9 cellular contexts compared by ENCODE assay signal in the genomic region with DNA sequence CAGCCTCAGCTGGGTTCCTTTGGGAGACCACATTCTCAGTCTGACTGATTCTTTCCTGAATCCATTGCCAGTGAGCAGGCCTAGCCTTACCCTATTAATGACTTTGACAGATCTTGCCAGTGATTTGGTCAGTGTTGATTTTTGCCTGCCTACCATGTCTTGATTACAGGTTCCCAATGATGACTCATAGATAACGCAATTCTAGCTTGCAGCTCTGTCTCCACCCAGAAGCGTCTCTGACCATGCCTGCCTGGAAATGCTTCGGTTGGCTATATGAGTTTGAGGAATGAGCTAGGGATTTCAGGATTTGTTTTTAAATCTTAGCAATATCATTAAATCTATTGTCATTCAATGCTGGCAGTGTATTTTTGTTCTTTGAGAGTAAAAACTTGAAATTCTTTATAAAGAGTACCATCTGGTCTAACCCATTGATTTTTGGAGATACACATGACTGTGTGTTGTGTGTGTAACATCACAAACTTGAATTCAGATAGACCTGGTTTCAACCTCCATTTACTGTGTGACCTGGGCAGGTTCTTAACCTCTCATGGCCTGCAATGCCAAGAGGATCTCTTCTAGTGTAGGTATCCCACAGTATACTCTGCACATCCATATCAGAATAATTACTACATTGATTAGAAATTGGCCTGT. TPM values are rescaled to one million over a fixed set of nuclear protein-coding genes. Genes with fewer than 3 reads are reported as not detected.
DNase-seq lines count a peak whose midpoint lies in the region; ATAC-seq, FAIRE-seq and TF ChIP-seq lines count a peak whose summit lies in the region.
"Had no signal": no experiment of that assay in that cellular context is flagged by ENCODE, and none has a peak within 500 bp of the region (broad histone marks: within the 10 kb centered on the region; RNA-seq: fewer than 3 reads in every experiment).

No MANE protein-coding gene starts in this region.

- no TSS peak for BruUV-seq in HepG2 (replicated peaks; lab: Mats Ljungman, UMichigan)

- no peak for TF ChIP-seq CTCF in HepG2 (CRISPR knock-in tag; IDR thresholded peaks at IDR 0.05)

- no peak for TF ChIP-seq EP300 in HepG2 (IDR thresholded peaks at IDR 0.05; ENCODE audit: low read depth in 2 of 2, low read length in 2 of 2)
- TF ChIP-seq EP300 in HepG2 (CRISPR knock-in tag; IDR thresholded peaks at IDR 0.05; ENCODE audit: borderline replicate concordance): no peak

- no peak for ATAC-seq in HepG2
- ATAC-seq in HG02840 (IDR thresholded peaks at IDR 0.05; ENCODE audit: low FRiP score, unreplicated experiment): no peak

- in situ Hi-C loops in HepG2 (cut with HindIII; ENCODE audit: extremely low pct_ligation_motif_present, low pct_unique_long_range_greater_than_20kb): no loop called here

- no peak for FAIRE-seq in HepG2 (lab: Jason Lieb, UNC)

- no peaks in the 10 kb centered on the region for H3K36me3 ChIP-seq in HepG2 (replicated peaks in 1 of 2; ENCODE audit: control insufficient read depth in 1 of 2, insufficient read depth in 2 of 2, low read length in 2 of 2)

- no peak overlapping the region for H2AFZ ChIP-seq in HepG2 (ENCODE audit: low read length)

- H3K4me2 ChIP-seq in HepG2 (ENCODE audit: low read depth, low read length): no peak overlapping the region

- no peak overlapping the region for H3K27ac ChIP-seq in HepG2 (ENCODE audit: extremely low read length, insufficient read depth, low read length)

- CTCF ChIA-PET in HepG2 (lab: Yijun Ruan, JAX; ENCODE audit: low intra/inter-chr PET ratio, low total read pairs): no interaction called here

- POLR2A ChIA-PET in HepG2 (lab: Yijun Ruan, JAX): no interaction called here

- TF ChIP-seq RAD21 in HepG2 (CRISPR knock-in tag; IDR thresholded peaks at IDR 0.05): no peak

- intact Hi-C loops in HepG2 (cut with micrococcal nuclease; ENCODE audit: unreplicated experiment): no loop called here

- no peaks in the 10 kb centered on the region for H3K4me1 ChIP-seq in HepG2 (ENCODE audit: insufficient read depth, low read length)

- 95% methylated on average over 3 of the region's 3 CpGs for WGBS in HepG2 (ENCODE audit: low lambda C conversion rate)

- no peak for TF ChIP-seq POLR2A in HepG2 (IDR thresholded peaks at IDR 0.05; ENCODE audit: insufficient read depth in 1 of 2, low read depth in 2 of 2, low read length in 2 of 2)

- H3K9ac ChIP-seq in HepG2 (ENCODE audit: insufficient read depth, low read depth, low read length): no peak overlapping the region

- H3K4me3 ChIP-seq in HepG2 (replicated peaks in 1 of 3; ENCODE audit: insufficient read depth in 1 of 3, low read depth in 2 of 3, low read length in 3 of 3): no peak overlapping the region

- H4K20me1 ChIP-seq in HepG2 (ENCODE audit: insufficient read depth, low read length): no peaks in the 10 kb centered on the region

- H3K27me3 ChIP-seq in HepG2 (ENCODE audit: control insufficient read depth in 1 of 2, insufficient read depth in 2 of 2, low read length in 2 of 2): no peaks in the 10 kb centered on the region

- no peaks in the 10 kb centered on the region for H3K79me2 ChIP-seq in HepG2 (ENCODE audit: insufficient read depth, low read length)

- no peaks in the 10 kb centered on the region for H3K9me3 ChIP-seq in HepG2 (ENCODE audit: low read length)

- DNase-seq in COLO829 (ENCODE audit: low spot score): peak; percentile 11
- DNase-seq in LHCN-M2 (ENCODE audit: low read depth): peak; percentile 65
- peak; percentile 66 for DNase-seq in astrocyte of the hippocampus (ENCODE audit: low read depth, low spot score)
- peak; percentile 25 for DNase-seq in HepG2 (ENCODE audit: low spot score)
- DNase-seq in OCI-M2 (lab: John Stamatoyannopoulos, UW; ENCODE audit: unreplicated experiment): no peak
- no peak for DNase-seq in globus pallidus (ENCODE audit: low spot score)
- DNase-seq in DMS 273 (lab: John Stamatoyannopoulos, UW; ENCODE audit: unreplicated experiment): no peak
- DNase-seq: activated CD4-positive, alpha-beta memory T cell treated with anti-CD3 and anti-CD28 coated beads for 36 hours had no signal

TF ChIP-seq in HepG2, 621 proteins besides CTCF, POLR2A, EP300 and RAD21:
- TF ChIP-seq ETV6 (CRISPR knock-in tag; conservative IDR thresholded peaks at IDR 0.05) (no peak), FOSL2 (CRISPR knock-in tag; IDR thresholded peaks at IDR 0.05) (peak; percentile 87)
- TF ChIP-seq, protein P1, sequence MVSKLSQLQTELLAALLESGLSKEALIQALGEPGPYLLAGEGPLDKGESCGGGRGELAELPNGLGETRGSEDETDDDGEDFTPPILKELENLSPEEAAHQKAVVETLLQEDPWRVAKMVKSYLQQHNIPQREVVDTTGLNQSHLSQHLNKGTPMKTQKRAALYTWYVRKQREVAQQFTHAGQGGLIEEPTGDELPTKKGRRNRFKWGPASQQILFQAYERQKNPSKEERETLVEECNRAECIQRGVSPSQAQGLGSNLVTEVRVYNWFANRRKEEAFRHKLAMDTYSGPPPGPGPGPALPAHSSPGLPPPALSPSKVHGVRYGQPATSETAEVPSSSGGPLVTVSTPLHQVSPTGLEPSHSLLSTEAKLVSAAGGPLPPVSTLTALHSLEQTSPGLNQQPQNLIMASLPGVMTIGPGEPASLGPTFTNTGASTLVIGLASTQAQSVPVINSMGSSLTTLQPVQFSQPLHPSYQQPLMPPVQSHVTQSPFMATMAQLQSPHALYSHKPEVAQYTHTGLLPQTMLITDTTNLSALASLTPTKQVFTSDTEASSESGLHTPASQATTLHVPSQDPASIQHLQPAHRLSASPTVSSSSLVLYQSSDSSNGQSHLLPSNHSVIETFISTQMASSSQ (IDR thresholded peaks at IDR 0.05; ENCODE audit: low read depth): no peak
- TF ChIP-seq, protein P1 (CRISPR knock-in tag; IDR thresholded peaks at IDR 0.05; ENCODE audit: borderline replicate concordance): no peak
- TF ChIP-seq, protein P2, sequence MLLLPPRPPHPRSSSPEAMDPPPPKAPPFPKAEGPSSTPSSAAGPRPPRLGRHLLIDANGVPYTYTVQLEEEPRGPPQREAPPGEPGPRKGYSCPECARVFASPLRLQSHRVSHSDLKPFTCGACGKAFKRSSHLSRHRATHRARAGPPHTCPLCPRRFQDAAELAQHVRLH (CRISPR knock-in tag; IDR thresholded peaks at IDR 0.05; ENCODE audit: borderline replicate concordance, low read depth): no peak

RNA-seq across cellular contexts. Expression of a gene that starts 57.0 kb away (rescaled TPM):
- total RNA-seq in LHCN-M2 (2014; rRNA removed): 10.2 and 11.3 TPM in 2 replicates
- polyA plus RNA-seq in LHCN-M2 (2012): 1.9 TPM
- total RNA-seq in HepG2 (2016; rRNA removed; fragmentation: Illumina TruSeq; extraction: Trizol): 9.1 and 32.6 TPM in 2 replicates
- total RNA-seq in HepG2 (2016; cell fraction: cytosol; rRNA removed; fragmentation: Illumina TruSeq; extraction: Trizol; ENCODE audit: low read depth): 22.5 and 30.6 TPM in 2 replicates
- total RNA-seq in HepG2 (2016; cell fraction: insoluble cytoplasmic fraction; rRNA removed; fragmentation: Illumina TruSeq; extraction: Trizol): 9.9 and 25.9 TPM in 2 replicates
- 11.8 and 12.1 TPM in 2 replicates for total RNA-seq in HepG2 (2016; cell fraction: membrane; rRNA removed; fragmentation: Illumina TruSeq; extraction: Trizol)
- total RNA-seq in HepG2 (2016; cell fraction: nucleus; rRNA removed; fragmentation: Illumina TruSeq; extraction: Trizol): 77.0 and 86.0 TPM in 2 replicates
- polyA plus RNA-seq in HepG2 (2011; rRNA removed): 10.2 and 14.9 TPM in 2 replicates
- polyA plus RNA-seq in HepG2 (2011; cell fraction: cytosol; rRNA removed): 1.2 and 1.3 TPM in 2 replicates
- polyA plus RNA-seq in HepG2 (2011; cell fraction: nucleus; rRNA removed): 48.3 and 49.7 TPM in 2 replicates
- 5.8 and 13.7 TPM in 2 replicates for polyA plus RNA-seq in HepG2 (2012)
- polyA plus RNA-seq in HepG2 (2016; cell fraction: cytosol; fragmentation: Illumina TruSeq; extraction: Trizol; ENCODE audit: low read depth): 1.1 and 1.8 TPM in 2 replicates
- polyA plus RNA-seq in HepG2 (2016; cell fraction: insoluble cytoplasmic fraction; fragmentation: Illumina TruSeq; extraction: Trizol; ENCODE audit: low read depth): 7.3 and 7.7 TPM in 2 replicates
- 2.2 and 2.5 TPM in 2 replicates for polyA plus RNA-seq in HepG2 (2016; cell fraction: membrane; fragmentation: Illumina TruSeq; extraction: Trizol; ENCODE audit: low read depth)
- 87.9 and 102 TPM in 2 replicates for polyA plus RNA-seq in HepG2 (2016; cell fraction: nucleus; fragmentation: Illumina TruSeq; extraction: Trizol; ENCODE audit: insufficient read depth, low read depth)
- polyA minus RNA-seq in HepG2 (2011; rRNA and poly(A)+ RNA removed; ENCODE audit: low replicate concordance): 4.6 and 8.0 TPM in 2 replicates
- polyA minus RNA-seq in HepG2 (2011; cell fraction: cytosol; rRNA and poly(A)+ RNA removed): 2.0 and 2.3 TPM in 2 replicates
- 85.5 and 85.6 TPM in 2 replicates for polyA minus RNA-seq in HepG2 (2011; cell fraction: nucleus; rRNA and poly(A)+ RNA removed)

Comparison
In these comparisons a context has a peak if more than half of its experiments do, and no peak if none do; other contexts are left out.
1. DNase-seq: peak in COLO829 (single experiment), LHCN-M2 (single experiment), astrocyte of the hippocampus (single experiment) and HepG2 (single experiment); none in OCI-M2 (single experiment), globus pallidus (single experiment) and DMS 273 (single experiment).